In genomic region chr2:85888745-85889647, GRCh38 we compare ENCODE assay signal across 8 cellular contexts. TPM values are rescaled to one million over a fixed set of nuclear protein-coding genes. Genes with fewer than 3 reads are reported as not detected.
DNase-seq lines count a peak whose midpoint lies in the region; ATAC-seq and TF ChIP-seq lines count a peak whose summit lies in the region.

ST3GAL5 (minus strand) TSS chr2:85888990; CDS start chr2:85888905, 85 bp downstream.

- H3K27me3 ChIP-seq in CD4-positive, alpha-beta T cell (ENCODE audit: control insufficient read depth, insufficient read depth, low read length) = no peaks in the 10 kb centered on the region
- no peaks in the 10 kb centered on the region for H3K27me3 ChIP-seq in mesenchymal stem cell (ENCODE audit: control insufficient read depth in 1 of 2, insufficient read depth in 1 of 2, low read length in 2 of 2)

- peak within 1 kb of the TSS; percentile 91 for H4K91ac ChIP-seq in mesenchymal stem cell (ENCODE audit: low read length)

- peak within 1 kb of the TSS; percentile 81 to 93 for H3K4me3 ChIP-seq in mesenchymal stem cell (ENCODE audit: insufficient read depth in 1 of 2, low read depth in 1 of 2, low read length in 2 of 2)

- peak within 1 kb of the TSS; percentile 69 for H3K27ac ChIP-seq in CD4-positive, alpha-beta T cell (ENCODE audit: low read depth, low read length)
- peak within 1 kb of the TSS; percentile 61 for H3K27ac ChIP-seq in mesenchymal stem cell (ENCODE audit: low read length, poor library complexity, severe bottlenecking)

- peak within 1 kb of the TSS; percentile 97 for H3K4me2 ChIP-seq in mesenchymal stem cell (ENCODE audit: low read length, poor library complexity, severe bottlenecking)

- H2BK5ac ChIP-seq in mesenchymal stem cell (ENCODE audit: low read depth, low read length, poor library complexity, severe bottlenecking) = peak within 1 kb of the TSS; percentile 71

- H3K79me1 ChIP-seq in mesenchymal stem cell (replicated peaks; ENCODE audit: low read length, poor library complexity, severe bottlenecking) = peaks cover 9% of the 10 kb centered on the region

- H4K8ac ChIP-seq in mesenchymal stem cell (ENCODE audit: low read length) = peak within 1 kb of the TSS; percentile 59

- peak; percentile 87 for TF ChIP-seq CTCF in CD4-positive, alpha-beta T cell (IDR thresholded peaks at IDR 0.05)

- H3K4ac ChIP-seq in mesenchymal stem cell (ENCODE audit: low read depth in 1 of 2, low read length in 2 of 2) = peak within 1 kb of the TSS; percentile 93 to 95

- intact Hi-C loops in CD4-positive, alpha-beta T cell (cut with DNase I, micrococcal nuclease) = loop anchor here (1.0 to 2.0 kb wide), 6 partner anchors 36 to 217 kb away; partner anchors contain the start of gene PTCD3 (in 1 of the 2)

- CTCF ChIA-PET in CD4-positive, alpha-beta T cell (lab: Charles Lee) = interaction anchor here (0.8 to 5.8 kb wide), 16 partner anchors 10 to 252 kb away, joined by 3 to 71 read pairs (median 8); partner anchors contain the start of genes POLR1A and PTCD3
- CTCF ChIA-PET in activated CD8-positive, alpha-beta memory T cell treated with anti-CD3 and anti-CD28 coated beads for 36 hours (lab: Charles Lee) = interaction anchor here (0.5 to 4.0 kb wide), 23 partner anchors 10 to 219 kb away, joined by 3 to 25 read pairs (median 4); no protein-coding TSS in a partner anchor

- WGBS in mesenchymal stem cell = 1% methylated on average over 59 of the region's 86 CpGs

- DNase-seq in CD4-positive, alpha-beta T cell = peak; percentile 84 to 95 (median 90)
- peak; percentile 35 for DNase-seq in NK-92 (lab: John Stamatoyannopoulos, UW; ENCODE audit: unreplicated experiment)
- DNase-seq in effector memory CD8-positive, alpha-beta T cell = peak; percentile 94
- peak; percentile 88 for DNase-seq in mesenchymal stem cell
- peak; percentile 87 for DNase-seq in stimulated activated CD8-positive, alpha-beta memory T cell treated with anti-CD3 and anti-CD28 coated beads, Interleukin-15, amount 100 ng/mL, for 1 hour (ENCODE audit: low read depth)

- POLR2A ChIA-PET in CD4-positive, alpha-beta T cell (lab: Charles Lee) = interaction anchor here (0.7 to 5.6 kb wide), 18 partner anchors 12 to 552 kb away, joined by 3 to 81 read pairs (median 6); partner anchors contain the start of genes KDM3A, POLR1A and PTCD3
- POLR2A ChIA-PET in activated CD8-positive, alpha-beta memory T cell treated with anti-CD3 and anti-CD28 coated beads for 36 hours (lab: Charles Lee) = interaction anchor here (0.7 to 2.3 kb wide), 7 partner anchors 27 to 148 kb away, joined by 3 to 7 read pairs (median 4); no protein-coding TSS in a partner anchor

- H3K23ac ChIP-seq in mesenchymal stem cell (ENCODE audit: low read length in 2 of 2) = peak within 1 kb of the TSS in 1 of 2 experiments; percentile 97

- H3K14ac ChIP-seq in mesenchymal stem cell (ENCODE audit: low read length in 2 of 2) = peak within 1 kb of the TSS; percentile 87 to 95

- H3K27me3 Mint-ChIP-seq in CD4-positive, alpha-beta T cell = no peaks in the 10 kb centered on the region
- H3K27me3 Mint-ChIP-seq in effector memory CD8-positive, alpha-beta T cell = no peaks in the 10 kb centered on the region

- peak within 1 kb of the TSS; percentile 90 for H3K9ac ChIP-seq in mesenchymal stem cell (ENCODE audit: low read length)

- H3K4me3 Mint-ChIP-seq in CD4-positive, alpha-beta T cell = peak within 1 kb of the TSS; percentile 98
- H3K4me3 Mint-ChIP-seq in effector memory CD8-positive, alpha-beta T cell = peak within 1 kb of the TSS; percentile 91 to 92

- peak within 1 kb of the TSS; percentile 95 for H3K27ac Mint-ChIP-seq in CD4-positive, alpha-beta T cell
- peak within 1 kb of the TSS; percentile 93 to 96 for H3K27ac Mint-ChIP-seq in effector memory CD8-positive, alpha-beta T cell

- peak within 1 kb of the TSS; percentile 11 to 94 for H2BK12ac ChIP-seq in mesenchymal stem cell (ENCODE audit: low read length in 2 of 2)

- H3K36me3 ChIP-seq in mesenchymal stem cell (ENCODE audit: control insufficient read depth in 1 of 2, insufficient read depth in 2 of 2, low read depth in 1 of 2, low read length in 2 of 2) = no peaks in the 10 kb centered on the region

- H3K9me3 ChIP-seq in CD4-positive, alpha-beta T cell (ENCODE audit: control insufficient read depth, low read length) = no peaks in the 10 kb centered on the region
- H3K9me3 ChIP-seq in mesenchymal stem cell (ENCODE audit: control insufficient read depth, low read length) = no peaks in the 10 kb centered on the region

- H2BK120ac ChIP-seq in mesenchymal stem cell (ENCODE audit: low read depth, low read length) = peak within 1 kb of the TSS; percentile 95

- peak; percentile 81 for ATAC-seq in CD4-positive, alpha-beta T cell (ENCODE audit: poor library complexity)
- ATAC-seq in GM19397 (IDR thresholded peaks at IDR 0.05; ENCODE audit: unreplicated experiment) = peak; percentile 82
- ATAC-seq in HG03565 (IDR thresholded peaks at IDR 0.05; ENCODE audit: unreplicated experiment) = peak; percentile 76
- peak; percentile 84 for ATAC-seq in effector memory CD8-positive, alpha-beta T cell (replicated peaks)

- peak within 1 kb of the TSS; percentile 92 to 94 for H3K18ac ChIP-seq in mesenchymal stem cell (ENCODE audit: low read depth in 1 of 2, low read length in 2 of 2)

- peak within 1 kb of the TSS; percentile 23 for H2AFZ ChIP-seq in mesenchymal stem cell (ENCODE audit: low read depth, low read length)

- H2AK5ac ChIP-seq in mesenchymal stem cell (ENCODE audit: low read length, severe bottlenecking) = peak within 1 kb of the TSS; percentile 62

- peak within 1 kb of the TSS; percentile 44 for H2BK15ac ChIP-seq in mesenchymal stem cell (ENCODE audit: low read depth, poor library complexity, severe bottlenecking)

- H3K4me1 Mint-ChIP-seq in CD4-positive, alpha-beta T cell (ENCODE audit: low read depth) = peaks cover 65% of the 10 kb centered on the region
- H3K4me1 Mint-ChIP-seq in effector memory CD8-positive, alpha-beta T cell (ENCODE audit: low read depth in 2 of 2) = peaks cover 53 to 66% of the 10 kb centered on the region in 2 donors

- peaks cover 30% of the 10 kb centered on the region for H3K4me1 ChIP-seq in mesenchymal stem cell (ENCODE audit: control insufficient read depth, insufficient read depth, low read depth, low read length)

- peaks cover 22% of the 10 kb centered on the region for H3K36me3 Mint-ChIP-seq in CD4-positive, alpha-beta T cell (ENCODE audit: low read depth)
- peaks cover 14% of the 10 kb centered on the region for H3K36me3 Mint-ChIP-seq in effector memory CD8-positive, alpha-beta T cell (ENCODE audit: insufficient read depth)

- H3K9me3 Mint-ChIP-seq in CD4-positive, alpha-beta T cell = no peaks in the 10 kb centered on the region
- no peaks in the 10 kb centered on the region for H3K9me3 Mint-ChIP-seq in effector memory CD8-positive, alpha-beta T cell

RNA-seq across cellular contexts. Expression of gene ST3GAL5, which starts in this region (rescaled TPM):
- total RNA-seq in CD4-positive, alpha-beta T cell = 10 to 100 TPM; 76.7 to 77.8 TPM
- total RNA-seq in activated CD8-positive, alpha-beta memory T cell treated with anti-CD3 and anti-CD28 coated beads for 36 hours = 10 to 100 TPM; 11.5 to 11.6 TPM
- polyA plus RNA-seq in mesenchymal stem cell (2013, experiment 1 of 2) = 135 TPM
- 140 TPM for polyA plus RNA-seq in mesenchymal stem cell (2013, experiment 2 of 2)

Comparison
In these comparisons a context has a peak if more than half of its experiments do, and no peak if none do; other contexts are left out.
1. Peak in every context shown above with its lines: DNase-seq, ATAC-seq, H3K4me3 ChIP-seq and H3K27ac ChIP-seq.
2. RNA of gene ST3GAL5 (total RNA-seq): 76.7 to 77.8 TPM in CD4-positive, alpha-beta T cell; 11.5 to 11.6 TPM in activated CD8-positive, alpha-beta memory T cell treated with anti-CD3 and anti-CD28 coated beads for 36 hours; every median in the first group is over 4 times any median in the second.
3. DNase-seq: peak in every context shown above with its lines; median percentile 94 in effector memory CD8-positive, alpha-beta T cell; 90 in CD4-positive, alpha-beta T cell; 88 in mesenchymal stem cell; 87 in stimulated activated CD8-positive, alpha-beta memory T cell treated with anti-CD3 and anti-CD28 coated beads, Interleukin-15, amount 100 ng/mL, for 1 hour; 35 in NK-92.